In the genomic region with DNA sequence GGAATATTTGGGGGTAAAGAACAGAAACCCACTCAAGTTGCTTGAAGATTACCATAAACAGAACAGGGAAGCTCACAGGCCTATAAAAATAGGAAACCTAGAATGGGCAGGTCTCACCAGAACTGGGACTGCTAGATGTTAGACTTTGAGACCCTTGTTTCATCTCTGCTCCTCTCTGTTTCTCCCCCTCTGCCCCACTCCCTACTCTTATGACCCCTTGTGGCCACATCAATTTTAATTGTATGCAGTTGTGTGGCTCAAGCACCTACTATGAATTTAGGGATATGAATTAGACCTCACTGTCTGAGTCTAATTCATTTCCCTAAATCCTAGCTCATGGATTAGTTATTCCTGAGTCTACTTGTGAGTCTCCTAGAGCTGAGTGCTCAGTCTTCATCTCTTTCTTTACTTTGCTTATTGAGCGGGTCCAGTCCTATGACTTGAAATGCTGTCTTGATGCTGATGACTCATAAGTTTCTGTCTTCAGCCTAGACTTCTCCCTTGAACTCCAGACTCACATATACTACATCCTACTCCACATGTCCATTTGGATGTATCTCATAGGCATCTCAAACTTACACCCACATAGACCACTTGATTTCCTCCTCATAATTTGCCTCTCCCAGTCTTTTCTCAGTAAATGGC, we compare ENCODE assay signal across 10 cellular contexts.
DNase-seq lines count a peak whose midpoint lies in the region; ATAC-seq and TF ChIP-seq lines count a peak whose summit lies in the region.
"Had no signal": no experiment of that assay in that cellular context is flagged by ENCODE, and none has a peak within 500 bp of the region (broad histone marks: within the 10 kb centered on the region; RNA-seq: fewer than 3 reads in every experiment).

No MANE protein-coding gene starts in this region.

- H3K27ac ChIP-seq in CD4-positive, alpha-beta T cell (ENCODE audit: low read depth, low read length): no peak overlapping the region
- H3K27ac ChIP-seq in OCI-LY3 (ENCODE audit: low read length): no peak overlapping the region
- H3K27ac ChIP-seq in foreskin keratinocyte: no peak overlapping the region
- H3K27ac ChIP-seq: heart right ventricle had no signal

- H3K27ac Mint-ChIP-seq in CD4-positive, alpha-beta T cell: no peak overlapping the region

- intact Hi-C loops in CD4-positive, alpha-beta T cell (cut with DNase I, micrococcal nuclease): loop anchor here in 1 of 2 experiments (5.0 kb wide), 1 partner anchor 55 kb away; no protein-coding TSS in a partner anchor

- no peak overlapping the region for H3K9ac ChIP-seq in OCI-LY3 (ENCODE audit: low read length)

- no peak overlapping the region for H3K4me3 Mint-ChIP-seq in CD4-positive, alpha-beta T cell

- H3K9me3 ChIP-seq in CD4-positive, alpha-beta T cell (ENCODE audit: control insufficient read depth, low read length): no peaks in the 10 kb centered on the region
- no peaks in the 10 kb centered on the region for H3K9me3 ChIP-seq in OCI-LY3 (ENCODE audit: insufficient read depth, low read length)
- H3K9me3 ChIP-seq: heart right ventricle had no signal

- H3K27me3 Mint-ChIP-seq in CD4-positive, alpha-beta T cell: no peaks in the 10 kb centered on the region

- no peaks in the 10 kb centered on the region for H3K79me2 ChIP-seq in OCI-LY3 (ENCODE audit: low read length)

- H3K4me3 ChIP-seq in OCI-LY3 (ENCODE audit: low read length): no peak overlapping the region
- H3K4me3 ChIP-seq: heart right ventricle had no signal

- POLR2A ChIA-PET in CD4-positive, alpha-beta T cell (lab: Charles Lee): no interaction called here

- CTCF ChIA-PET in CD4-positive, alpha-beta T cell (lab: Charles Lee): no interaction called here

- H2AFZ ChIP-seq in OCI-LY3 (ENCODE audit: low read depth, low read length): no peak overlapping the region

- H3K4me1 ChIP-seq in OCI-LY3 (ENCODE audit: low read length) (no peaks in the 10 kb centered on the region), foreskin keratinocyte (no peaks in the 10 kb centered on the region)

- no peak for DNase-seq in CD4-positive, alpha-beta T cell
- DNase-seq in foreskin keratinocyte (no peak), D341Med (ENCODE audit: low spot score) (no peak), NCI-H146 treated with DMSO at 0.1 percent for 48 hours (lab: John Stamatoyannopoulos, UW; ENCODE audit: unreplicated experiment) (no peak)
- no peak for DNase-seq in activated effector memory CD4-positive, alpha-beta T cell treated with anti-CD3 and anti-CD28 coated beads, Interleukin-2, amount 50 U/mL, for 16 hours
- DNase-seq: heart right ventricle, MM.1S had no signal

- no peaks in the 10 kb centered on the region for H3K36me3 ChIP-seq in OCI-LY3 (replicated peaks; ENCODE audit: low read depth, low read length)
- H3K36me3 ChIP-seq: heart right ventricle had no signal

- H3K36me3 Mint-ChIP-seq in CD4-positive, alpha-beta T cell (ENCODE audit: low read depth): no peaks in the 10 kb centered on the region

- no peaks in the 10 kb centered on the region for H3K27me3 ChIP-seq in CD4-positive, alpha-beta T cell (ENCODE audit: control insufficient read depth, insufficient read depth, low read length)
- H3K27me3 ChIP-seq in OCI-LY3 (ENCODE audit: low read depth, low read length): no peaks in the 10 kb centered on the region
- peaks cover 2% of the 10 kb centered on the region for H3K27me3 ChIP-seq in foreskin keratinocyte
- H3K27me3 ChIP-seq: heart right ventricle had no signal

- peaks cover 13% of the 10 kb centered on the region for H3K4me1 Mint-ChIP-seq in CD4-positive, alpha-beta T cell (ENCODE audit: low read depth)

- no peak overlapping the region for H3K4me2 ChIP-seq in OCI-LY3 (ENCODE audit: low read length)

- peak; percentile 22 for TF ChIP-seq CTCF in CD4-positive, alpha-beta T cell (IDR thresholded peaks at IDR 0.05)
- TF ChIP-seq CTCF in OCI-LY3 (IDR thresholded peaks at IDR 0.05; ENCODE audit: low read depth, low read length): peak; percentile 17; the same call in 1 of the 2 replicates
- peak; percentile 14 for TF ChIP-seq CTCF in foreskin keratinocyte (conservative IDR thresholded peaks at IDR 0.05)

- no peaks in the 10 kb centered on the region for H4K20me1 ChIP-seq in OCI-LY3 (ENCODE audit: insufficient read depth, low read length)

- ATAC-seq in CD4-positive, alpha-beta T cell (ENCODE audit: poor library complexity): peak; percentile 51
- ATAC-seq in GM21723 (IDR thresholded peaks at IDR 0.05; ENCODE audit: unreplicated experiment) (peak; percentile 54), foreskin keratinocyte (peak; percentile 55), GM19035 (IDR thresholded peaks at IDR 0.05; ENCODE audit: unreplicated experiment) (no peak)

- H3K9me3 Mint-ChIP-seq in CD4-positive, alpha-beta T cell: no peaks in the 10 kb centered on the region
